Comparison of ENCODE assay signal across 20 cellular contexts in genomic region chr7:100222445-100223132, GRCh38. TPM values are rescaled to one million over a fixed set of nuclear protein-coding genes. Genes with fewer than 3 reads are reported as not detected.
DNase-seq lines count a peak whose midpoint lies in the region; ATAC-seq and TF ChIP-seq lines count a peak whose summit lies in the region.
"Had no signal": no experiment of that assay in that cellular context is flagged by ENCODE, and none has a peak within 500 bp of the region (broad histone marks: within the 10 kb centered on the region; RNA-seq: fewer than 3 reads in every experiment).

No MANE protein-coding gene starts in this region.

- H3K27ac Mint-ChIP-seq in CD4-positive, CD25-positive, alpha-beta regulatory T cell = peak overlapping the region; percentile 98 to 100 (median 99)
- H3K27ac Mint-ChIP-seq in T-helper 17 cell (peak overlapping the region; percentile 96), endothelial cell (ENCODE audit: unreplicated experiment) (no peak overlapping the region)
- H3K27ac Mint-ChIP-seq: GM23338, WTC11 had no signal

- no peaks in the 10 kb centered on the region for H3K9me3 ChIP-seq in CD4-positive, CD25-positive, alpha-beta regulatory T cell (ENCODE audit: control insufficient read depth in 2 of 2, low read length in 2 of 2)
- H3K9me3 ChIP-seq in T-helper 17 cell (ENCODE audit: control insufficient read depth, low read length, poor library complexity, severe bottlenecking) = no peaks in the 10 kb centered on the region
- H3K9me3 ChIP-seq: thyroid gland had no signal

- DNase-seq in CD4-positive, CD25-positive, alpha-beta regulatory T cell = no peak
- DNase-seq in GM06990 (ENCODE audit: extremely low read depth, insufficient read length) = no peak
- no peak for DNase-seq in T-helper 17 cell
- DNase-seq in endothelial cell (ENCODE audit: low spot score) = no peak
- DNase-seq in NCI-H2107 treated with DMSO at 0.1 percent for 48 hours (lab: John Stamatoyannopoulos, UW; ENCODE audit: unreplicated experiment) = no peak
- no peak for DNase-seq in NCI-H1092 (lab: John Stamatoyannopoulos, UW)
- DNase-seq in hypothalamus (lab: John Stamatoyannopoulos, UW) = no peak
- DNase-seq: cortex of kidney, EL, NCI-H1694 treated with DMSO at 0.1 percent for 48 hours, NCI-H510A treated with DMSO at 0.1 percent for 48 hours, PC-3, retina, thyroid gland had no signal

- peak overlapping the region; percentile 97 to 98 (median 98) for H3K4me3 Mint-ChIP-seq in CD4-positive, CD25-positive, alpha-beta regulatory T cell
- H3K4me3 Mint-ChIP-seq in T-helper 17 cell (peak overlapping the region; percentile 96), endothelial cell (ENCODE audit: unreplicated experiment) (peak overlapping the region; percentile 56)
- H3K4me3 Mint-ChIP-seq: GM23338, WTC11 had no signal

- peak overlapping the region; percentile 76 for H3K4me3 ChIP-seq in CD4-positive, CD25-positive, alpha-beta regulatory T cell (ENCODE audit: low read depth, low read length)
- H3K4me3 ChIP-seq in GM06990 (replicated peaks; ENCODE audit: low read depth, low read length) = peak overlapping the region; percentile 79
- H3K4me3 ChIP-seq: GM23338, thyroid gland had no signal

- peaks cover 18% of the 10 kb centered on the region for H3K36me3 ChIP-seq in CD4-positive, CD25-positive, alpha-beta regulatory T cell (ENCODE audit: control insufficient read depth, insufficient read depth, low read length)
- peaks cover 19% of the 10 kb centered on the region for H3K36me3 ChIP-seq in GM06990 (ENCODE audit: control insufficient read depth, insufficient read depth, low read length)
- H3K36me3 ChIP-seq: thyroid gland had no signal

- peaks cover 5% of the 10 kb centered on the region for H3K27me3 Mint-ChIP-seq in CD4-positive, CD25-positive, alpha-beta regulatory T cell
- H3K27me3 Mint-ChIP-seq in T-helper 17 cell (no peaks in the 10 kb centered on the region), endothelial cell (ENCODE audit: unreplicated experiment) (peaks cover 11% of the 10 kb centered on the region)

- H3K36me3 Mint-ChIP-seq in CD4-positive, CD25-positive, alpha-beta regulatory T cell = peaks cover 14% of the 10 kb centered on the region
- H3K36me3 Mint-ChIP-seq in T-helper 17 cell (ENCODE audit: low read depth) (peaks cover 4% of the 10 kb centered on the region), endothelial cell (ENCODE audit: low read depth, unreplicated experiment) (peaks cover 20% of the 10 kb centered on the region)

- no peak for ATAC-seq in CD4-positive, CD25-positive, alpha-beta regulatory T cell (ENCODE audit: low read depth in 2 of 2)
- ATAC-seq in T-helper 17 cell (no peak), esophagus mucosa (no peak)
- ATAC-seq: GM23338, PC-3, WTC11 had no signal

- peaks cover 8 to 77% (median 48%) of the 10 kb centered on the region in 4 donors for H3K4me1 Mint-ChIP-seq in CD4-positive, CD25-positive, alpha-beta regulatory T cell
- H3K4me1 Mint-ChIP-seq in T-helper 17 cell (peaks cover 37% of the 10 kb centered on the region), endothelial cell (ENCODE audit: unreplicated experiment) (no peaks in the 10 kb centered on the region)
- H3K4me1 Mint-ChIP-seq: GM23338, WTC11 had no signal

- peak overlapping the region; percentile 99 for H3K27ac ChIP-seq in CD4-positive, CD25-positive, alpha-beta regulatory T cell (ENCODE audit: insufficient read depth, low read length, poor library complexity, severe bottlenecking)
- H3K27ac ChIP-seq: C4-2B, thyroid gland had no signal

- H3K4me1 ChIP-seq in CD4-positive, CD25-positive, alpha-beta regulatory T cell (ENCODE audit: control insufficient read depth, insufficient read depth, low read length, poor library complexity, severe bottlenecking) = peaks cover 60% of the 10 kb centered on the region
- H3K4me1 ChIP-seq: thyroid gland had no signal

- peaks cover 0 to 2% (median 0%) of the 10 kb centered on the region in 7 donors for H3K9me3 Mint-ChIP-seq in CD4-positive, CD25-positive, alpha-beta regulatory T cell
- H3K9me3 Mint-ChIP-seq in endothelial cell (ENCODE audit: unreplicated experiment) = no peaks in the 10 kb centered on the region
- H3K9me3 Mint-ChIP-seq: GM23338, WTC11 had no signal

- TF ChIP-seq CTCF in GM06990 (IDR thresholded peaks at IDR 0.05; ENCODE audit: insufficient read depth, low read length, poor library complexity, severe bottlenecking) (no peak), endothelial cell (IDR thresholded peaks at IDR 0.05; ENCODE audit: unreplicated experiment) (no peak)

- H3K27me3 ChIP-seq in CD4-positive, CD25-positive, alpha-beta regulatory T cell (ENCODE audit: control insufficient read depth, insufficient read depth, low read length) = no peaks in the 10 kb centered on the region
- H3K27me3 ChIP-seq in GM06990 (replicated peaks; ENCODE audit: control insufficient read depth, insufficient read depth, low read length) = no peaks in the 10 kb centered on the region
- H3K27me3 ChIP-seq: thyroid gland had no signal

RNA-seq across cellular contexts. Expression of gene PVRIG, which starts 2.8 kb away (rescaled TPM):
- total RNA-seq in CD4-positive, CD25-positive, alpha-beta regulatory T cell = 46.3 TPM
- 100 to 1,000 TPM in 2 of 4 donors, 10 to 100 TPM in 2; 89.0 to 126 (median 97.6) TPM for polyA plus RNA-seq in CD4-positive, CD25-positive, alpha-beta regulatory T cell
- total RNA-seq in T-helper 17 cell = 10 to 100 TPM; 30.1 to 30.5 TPM
- total RNA-seq in endothelial cell (ENCODE audit: unreplicated experiment) = not detected
- 0.36 TPM for total RNA-seq in esophagus mucosa
- total RNA-seq: epithelial cell of proximal tubule, GM23338, LHCN-M2, PC-3 had no signal

RNA-seq across cellular contexts. Expression of gene STAG3, which starts 44.9 kb away (rescaled TPM):
- total RNA-seq in CD4-positive, CD25-positive, alpha-beta regulatory T cell = 6.2 TPM
- polyA plus RNA-seq in CD4-positive, CD25-positive, alpha-beta regulatory T cell = 1 to 10 TPM in 1 of 4 donors, under 1 TPM in 3; 0.53 to 4.0 (median 0.77) TPM
- total RNA-seq in T-helper 17 cell (1 to 10 TPM; 4.0 to 4.8 TPM), endothelial cell (ENCODE audit: unreplicated experiment) (1.9 TPM), esophagus mucosa (0.48 TPM)

RNA-seq across cellular contexts. Expression of gene GPC2, which starts 45.4 kb away (rescaled TPM):
- 7.0 TPM for total RNA-seq in CD4-positive, CD25-positive, alpha-beta regulatory T cell
- polyA plus RNA-seq in CD4-positive, CD25-positive, alpha-beta regulatory T cell = under 1 TPM in 3 of 4 donors, not detected in 1; 0.16 to 0.27 (median 0.23) TPM
- total RNA-seq in T-helper 17 cell = 1 to 10 TPM; 5.0 to 8.5 TPM
- total RNA-seq in endothelial cell (ENCODE audit: unreplicated experiment) = 27.2 TPM
- total RNA-seq in esophagus mucosa = 0.20 TPM

RNA-seq across cellular contexts. Expression of gene GAL3ST4, which starts 54.2 kb away (rescaled TPM):
- 6.1 TPM for total RNA-seq in CD4-positive, CD25-positive, alpha-beta regulatory T cell
- 1 to 10 TPM; 2.6 to 7.7 (median 5.3) TPM for polyA plus RNA-seq in CD4-positive, CD25-positive, alpha-beta regulatory T cell
- total RNA-seq in T-helper 17 cell (1 to 10 TPM; 5.0 to 6.5 TPM), endothelial cell (ENCODE audit: unreplicated experiment) (4.4 TPM), esophagus mucosa (5.6 TPM)

Comparison
In these comparisons a context has a peak if more than half of its experiments do, and no peak if none do; other contexts are left out.
1. RNA of gene PVRIG, which starts 2.8 kb away (total RNA-seq): 46.3 TPM in CD4-positive, CD25-positive, alpha-beta regulatory T cell (single experiment) and 30.1 to 30.5 TPM in T-helper 17 cell; 0.36 TPM in esophagus mucosa (single experiment) and not detected in endothelial cell (single experiment); every median in the first group is over 10 times any median in the second.
2. Peak in every context shown above with its lines, with median percentiles within 50 percentile points of each other: H3K4me3 Mint-ChIP-seq.